Comparison of ENCODE assay signal across 14 cellular contexts in genomic region chr2:23477392-23477791, GRCh38.
A peak's percentile ranks its signal among the peaks of the same experiment; 100 is the strongest.
DNase-seq lines count a peak whose midpoint lies in the region; ATAC-seq, FAIRE-seq and TF ChIP-seq lines count a peak whose summit lies in the region.
"Had no signal": no experiment of that assay in that cellular context is flagged by ENCODE, and none has a peak within 500 bp of the region (broad histone marks: within the 10 kb centered on the region; RNA-seq: fewer than 3 reads in every experiment).

No MANE protein-coding gene starts in this region.

- no peak overlapping the region for H3K4me3 ChIP-seq in kidney (ENCODE audit: low read length in 2 of 2)
- H3K4me3 ChIP-seq in neuronal stem cell (ENCODE audit: low read length in 2 of 2): no peak overlapping the region
- H3K4me3 ChIP-seq in sigmoid colon: no peak overlapping the region
- no peak overlapping the region for H3K4me3 ChIP-seq in aorta (ENCODE audit: low read length in 2 of 2)
- H3K4me3 ChIP-seq in prostate gland: no peak overlapping the region
- H3K4me3 ChIP-seq: BLaER1 treated with 17β-estradiol and CSF1 and Interleukin-3, amounts not matched to agents 10 nM and 100 nM had no signal

- no peak overlapping the region for H2AFZ ChIP-seq in neuronal stem cell (ENCODE audit: low read length)

- peak overlapping the region; percentile 3 for H2AK5ac ChIP-seq in neuronal stem cell (ENCODE audit: low read depth, low read length)

- DNase-seq in RWPE1 (ENCODE audit: low spot score) (no peak), kidney (peak; percentile 62), neuronal stem cell (ENCODE audit: low spot score) (no peak), sigmoid colon (peak; percentile 56), aorta (no peak), prostate gland (ENCODE audit: low spot score) (no peak), NCI-H1417 (lab: John Stamatoyannopoulos, UW) (no peak)
- DNase-seq: Calu3; CD8-positive, alpha-beta T cell; DMS79 treated with DMSO at 0.1 percent for 48 hours; GF-D8; GOT3; H9 had no signal

- no peak overlapping the region for H4K8ac ChIP-seq in neuronal stem cell (ENCODE audit: low read depth, low read length)

- no peak overlapping the region for H2BK5ac ChIP-seq in neuronal stem cell (ENCODE audit: low read length)

- no peak overlapping the region for H3K14ac ChIP-seq in neuronal stem cell (ENCODE audit: low read length)

- no peak overlapping the region for H2BK120ac ChIP-seq in neuronal stem cell (ENCODE audit: low read depth, low read length)

- TF ChIP-seq CTCF in RWPE1 (conservative IDR thresholded peaks at IDR 0.05; ENCODE audit: low read depth) (no peak), kidney (IDR thresholded peaks at IDR 0.05; ENCODE audit: borderline replicate concordance, extremely low read depth, insufficient read depth) (no peak), sigmoid colon (IDR thresholded peaks at IDR 0.05) (no peak), prostate gland (IDR thresholded peaks at IDR 0.05) (no peak)

- H3K4me2 ChIP-seq in neuronal stem cell (ENCODE audit: insufficient read depth, low read length, poor library complexity, severe bottlenecking): no peak overlapping the region
- H3K4me2 ChIP-seq: BLaER1 treated with 17β-estradiol and CSF1 and Interleukin-3, amounts not matched to agents 10 nM and 100 nM had no signal

- H3K9ac ChIP-seq in kidney (ENCODE audit: low read length in 2 of 2): no peak overlapping the region
- H3K9ac ChIP-seq in neuronal stem cell (ENCODE audit: low read depth, low read length, poor library complexity): no peak overlapping the region
- H3K9ac ChIP-seq: BLaER1 treated with 17β-estradiol and CSF1 and Interleukin-3, amounts not matched to agents 10 nM and 100 nM had no signal

- no CpG with 5 or more reads among the region's 11 CpGs for WGBS in neuronal stem cell (ENCODE audit: extremely low coverage in 2 of 2, insufficient read length in 2 of 2, insufficient replicate concordance in 1 of 2), 2 donors
- 96 to 98% methylated on average over 11 of the region's 11 CpGs for WGBS in sigmoid colon, 2 donors
- WGBS in aorta, 2 donors: 97 to 99% methylated on average over 11 of the region's 11 CpGs
- 93% methylated on average over 10 of the region's 11 CpGs for WGBS in prostate gland

- H3K23ac ChIP-seq in neuronal stem cell (ENCODE audit: low read depth, low read length, poor library complexity): no peak overlapping the region

- H3K79me1 ChIP-seq in neuronal stem cell (ENCODE audit: low read depth, low read length): peaks cover 4% of the 10 kb centered on the region

- H3K36me3 ChIP-seq in kidney (ENCODE audit: control insufficient read depth in 1 of 2, insufficient read depth in 2 of 2, low read length in 2 of 2) (no peaks in the 10 kb centered on the region), neuronal stem cell (replicated peaks in 1 of 2; ENCODE audit: control insufficient read depth in 2 of 2, insufficient read depth in 2 of 2, low read length in 2 of 2) (no peaks in the 10 kb centered on the region), sigmoid colon (no peaks in the 10 kb centered on the region), aorta (ENCODE audit: control insufficient read depth in 1 of 2, insufficient read depth in 2 of 2, low read length in 1 of 2) (no peaks in the 10 kb centered on the region), prostate gland (no peaks in the 10 kb centered on the region)
- H3K36me3 ChIP-seq: BLaER1 treated with 17β-estradiol and CSF1 and Interleukin-3, amounts not matched to agents 10 nM and 100 nM had no signal

- intact Hi-C loops in kidney (cut with DNase I): no loop called here
- intact Hi-C loops in sigmoid colon (cut with DNase I): no loop called here
- intact Hi-C loops in aorta (cut with DNase I): no loop called here
- intact Hi-C loops in prostate gland (cut with DNase I): no loop called here

- H3K4me1 ChIP-seq in kidney (ENCODE audit: control insufficient read depth in 1 of 2, insufficient read depth in 1 of 2, low read depth in 1 of 2, low read length in 2 of 2) (no peaks in the 10 kb centered on the region), neuronal stem cell (ENCODE audit: control insufficient read depth in 2 of 2, insufficient read depth in 1 of 2, low read depth in 1 of 2, low read length in 2 of 2) (peaks cover 19 to 29% of the 10 kb centered on the region in 2 donors), sigmoid colon (peaks cover 0 to 24% (median 17%) of the 10 kb centered on the region in 4 donors), aorta (ENCODE audit: control insufficient read depth in 1 of 2, insufficient read depth in 2 of 2, low read length in 2 of 2) (no peaks in the 10 kb centered on the region), prostate gland (replicated peaks) (no peaks in the 10 kb centered on the region)
- H3K4me1 ChIP-seq: BLaER1 treated with 17β-estradiol and CSF1 and Interleukin-3, amounts not matched to agents 10 nM and 100 nM had no signal

- H3K18ac ChIP-seq in neuronal stem cell (ENCODE audit: low read length): peak overlapping the region; percentile 71

- no peaks in the 10 kb centered on the region for H3K27me3 ChIP-seq in neuronal stem cell (ENCODE audit: control insufficient read depth in 3 of 3, insufficient read depth in 3 of 3, low read depth in 1 of 3, low read length in 3 of 3)
- no peaks in the 10 kb centered on the region for H3K27me3 ChIP-seq in sigmoid colon
- H3K27me3 ChIP-seq in aorta (ENCODE audit: control insufficient read depth in 1 of 2, insufficient read depth in 2 of 2, low read length in 1 of 2): no peaks in the 10 kb centered on the region
- H3K27me3 ChIP-seq in prostate gland (replicated peaks; ENCODE audit: insufficient read depth): no peaks in the 10 kb centered on the region
- H3K27me3 ChIP-seq: BLaER1 treated with 17β-estradiol and CSF1 and Interleukin-3, amounts not matched to agents 10 nM and 100 nM had no signal

- TF ChIP-seq EP300 in sigmoid colon (IDR thresholded peaks at IDR 0.05): no peak

- POLR2A ChIA-PET in RWPE1 (lab: Yijun Ruan, JAX; ENCODE audit: low non-redundant PET): no interaction called here

- ATAC-seq in aorta (ENCODE audit: low FRiP score): no peak
- ATAC-seq: CD8-positive, alpha-beta T cell had no signal

- no peak overlapping the region for H4K91ac ChIP-seq in neuronal stem cell (ENCODE audit: low read depth, low read length, poor library complexity)

- H3K9me3 ChIP-seq in kidney (ENCODE audit: control insufficient read depth in 1 of 2, low read length in 2 of 2): no peaks in the 10 kb centered on the region
- H3K9me3 ChIP-seq in neuronal stem cell (replicated peaks in 1 of 2; ENCODE audit: control insufficient read depth in 2 of 2, insufficient read depth in 1 of 2, low read depth in 1 of 2, low read length in 2 of 2): no peaks in the 10 kb centered on the region
- no peaks in the 10 kb centered on the region for H3K9me3 ChIP-seq in sigmoid colon
- H3K9me3 ChIP-seq in aorta (ENCODE audit: control insufficient read depth, low read length): no peaks in the 10 kb centered on the region
- H3K9me3 ChIP-seq in prostate gland: no peaks in the 10 kb centered on the region
- H3K9me3 ChIP-seq: BLaER1 treated with 17β-estradiol and CSF1 and Interleukin-3, amounts not matched to agents 10 nM and 100 nM had no signal

- no peak overlapping the region for H3K4ac ChIP-seq in neuronal stem cell (ENCODE audit: low read length)

- H3K27ac ChIP-seq in RWPE1 (0 out of 2 replicates have a peak overlapping the region, but pooled peaks have one; percentile 13), kidney (ENCODE audit: low read depth in 2 of 2, low read length in 2 of 2) (no peak overlapping the region), neuronal stem cell (replicated peaks; ENCODE audit: low read length) (no peak overlapping the region), sigmoid colon (no peak overlapping the region), aorta (ENCODE audit: low read depth in 1 of 2, low read length in 2 of 2) (no peak overlapping the region), prostate gland (no peak overlapping the region)
- H3K27ac ChIP-seq: BLaER1 treated with 17β-estradiol and CSF1 and Interleukin-3, amounts not matched to agents 10 nM and 100 nM had no signal

- no peak overlapping the region for H2BK12ac ChIP-seq in neuronal stem cell (ENCODE audit: low read length)

- CTCF ChIA-PET in RWPE1 (lab: Yijun Ruan, JAX): no interaction called here

- peak overlapping the region; percentile 50 for H2BK15ac ChIP-seq in neuronal stem cell (ENCODE audit: low read length)

- no peak for TF ChIP-seq POLR2A in sigmoid colon (IDR thresholded peaks at IDR 0.05)
- no peak for TF ChIP-seq POLR2A in prostate gland (IDR thresholded peaks at IDR 0.05)

- FAIRE-seq in kidney (lab: Jason Lieb, UNC): no peak

Comparison
In these comparisons a context has a peak if more than half of its experiments do, and no peak if none do; other contexts are left out.
1. DNase-seq: peak in kidney (single experiment) and sigmoid colon (single experiment); none in RWPE1 (single experiment), neuronal stem cell (single experiment), aorta (0 of 2), prostate gland (single experiment) and NCI-H1417 (0 of 3).